ENCODE assay signal across 1 cellular context in genomic region chr6:129730477-129731165, GRCh38.
TF ChIP-seq lines count a peak whose summit lies in the region.

No MANE protein-coding gene starts in this region.

TF ChIP-seq in WTC11, 78 proteins besides CTCF, POLR2A, EP300 and RAD21 (continued from another document):
- TF ChIP-seq ATF3 (CRISPR knock-in tag; conservative IDR thresholded peaks at IDR 0.05) (no peak), ZNF232 (CRISPR knock-in tag; IDR thresholded peaks at IDR 0.05) (no peak), ZBTB43 (CRISPR knock-in tag; IDR thresholded peaks at IDR 0.05) (no peak), FOXK1 (CRISPR knock-in tag; IDR thresholded peaks at IDR 0.05) (no peak), ESRRA (CRISPR knock-in tag; IDR thresholded peaks at IDR 0.05; ENCODE audit: borderline replicate concordance) (no peak), ZNF416 (CRISPR knock-in tag; IDR thresholded peaks at IDR 0.05) (no peak), MXD4 (CRISPR knock-in tag; IDR thresholded peaks at IDR 0.05; ENCODE audit: borderline replicate concordance) (no peak)
